Comparison of ENCODE assay signal across 8 cellular contexts in the genomic region with DNA sequence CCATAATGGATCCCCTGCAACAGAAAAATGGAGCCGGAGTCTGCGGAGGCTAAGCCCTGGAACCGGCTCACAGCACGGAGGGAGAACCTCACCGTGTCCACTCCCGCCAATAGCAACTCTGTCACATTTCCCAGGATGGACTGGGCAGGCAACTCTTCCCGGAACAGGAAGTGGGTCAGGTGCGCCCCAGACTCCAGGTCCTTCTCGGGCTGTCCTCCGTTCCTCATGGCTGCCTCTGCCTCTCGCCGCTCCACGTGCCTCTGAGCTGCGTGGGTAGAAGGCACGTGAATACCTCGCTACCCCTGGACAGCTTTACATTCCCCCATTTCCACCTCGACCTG. TPM values are rescaled to one million over a fixed set of nuclear protein-coding genes. Genes with fewer than 3 reads are reported as not detected.
DNase-seq lines count a peak whose midpoint lies in the region; ATAC-seq and TF ChIP-seq lines count a peak whose summit lies in the region.

No MANE protein-coding gene starts in this region.

- CTCF ChIA-PET in Panc1 (lab: Charles Lee), result no interaction called here

- peaks cover 8% of the 10 kb centered on the region for H3K27me3 Mint-ChIP-seq in activated CD4-positive, alpha-beta T cell treated with anti-CD3 and anti-CD28 coated beads, Interleukin-2, amount 10 ng/mL, durations not matched to agents 24 days and 14 days

- POLR2A ChIA-PET in Panc1 (lab: Charles Lee), result no interaction called here

- H3K4me1 ChIP-seq in Panc1 (ENCODE audit: control insufficient read depth, insufficient read depth, low read length) (peaks cover 15% of the 10 kb centered on the region), fibroblast of lung (ENCODE audit: control insufficient read depth, extremely low read depth, insufficient read depth, low read length) (peaks cover 13% of the 10 kb centered on the region)

- H3K9me3 Mint-ChIP-seq in activated CD4-positive, alpha-beta T cell treated with anti-CD3 and anti-CD28 coated beads, Interleukin-2, amount 10 ng/mL, durations not matched to agents 24 days and 14 days, result no peaks in the 10 kb centered on the region

- peaks cover 4% of the 10 kb centered on the region; the same call in 1 of the 2 replicates for H3K27me3 ChIP-seq in Panc1 (ENCODE audit: control insufficient read depth, insufficient read depth, low read length)
- H3K27me3 ChIP-seq in fibroblast of lung (ENCODE audit: control insufficient read depth, insufficient read depth, low read length), result peaks cover 31% of the 10 kb centered on the region

- intact Hi-C loops in activated CD4-positive, alpha-beta T cell treated with anti-CD3 and anti-CD28 coated beads, Interleukin-2, amount 10 ng/mL, durations not matched to agents 24 days and 14 days (cut with micrococcal nuclease), result loop anchor here (1.0 kb wide), 1 partner anchor 8 kb away; no protein-coding TSS in a partner anchor
- intact Hi-C loops in Panc1 (cut with micrococcal nuclease; ENCODE audit: unreplicated experiment) (no loop called here), sciatic nerve (cut with DNase I) (no loop called here)

- H3K36me3 ChIP-seq in Panc1 (ENCODE audit: control insufficient read depth, insufficient read depth, low read length) (no peaks in the 10 kb centered on the region; the same call in 1 of the 2 replicates), fibroblast of lung (ENCODE audit: control insufficient read depth, insufficient read depth, low read length) (peaks cover 8% of the 10 kb centered on the region)

- in situ Hi-C loops in Panc1 (cut with HindIII; ENCODE audit: low pct_unique_long_range_greater_than_20kb, low sequenced_read_pairs), result no loop called here

- H3K9me3 ChIP-seq in Panc1 (ENCODE audit: control insufficient read depth, insufficient read depth, low read depth, low read length), result no peaks in the 10 kb centered on the region
- no peaks in the 10 kb centered on the region for H3K9me3 ChIP-seq in fibroblast of lung (ENCODE audit: control insufficient read depth, insufficient read depth, low read depth, low read length)

- H2AFZ ChIP-seq in fibroblast of lung (ENCODE audit: low read length), result peak overlapping the region; percentile 46

- ATAC-seq in Panc1 (no peak), sciatic nerve (no peak), HG03045 (IDR thresholded peaks at IDR 0.05; ENCODE audit: unreplicated experiment) (no peak)

- BruUV-seq in Panc1 (replicated peaks; lab: Mats Ljungman, UMichigan), result no TSS peak

- no peaks in the 10 kb centered on the region for H4K20me1 ChIP-seq in fibroblast of lung (ENCODE audit: control insufficient read depth, extremely low read depth, insufficient read depth, low read length)

- H3K27ac ChIP-seq in Panc1 (ENCODE audit: low read length) (peak overlapping the region; percentile 64), fibroblast of lung (ENCODE audit: insufficient read depth, low read length) (no peak overlapping the region)

- TF ChIP-seq CTCF in Panc1 (IDR thresholded peaks at IDR 0.05) (no peak), fibroblast of lung (conservative IDR thresholded peaks at IDR 0.05 in 1 of 2, IDR thresholded peaks at IDR 0.05 in 1 of 2; ENCODE audit: low read depth in 1 of 2, low read length in 2 of 2) (no peak)

- H3K4me3 Mint-ChIP-seq in activated CD4-positive, alpha-beta T cell treated with anti-CD3 and anti-CD28 coated beads, Interleukin-2, amount 10 ng/mL, durations not matched to agents 24 days and 14 days, result peak overlapping the region; percentile 93

- peak overlapping the region; percentile 85 for H3K27ac Mint-ChIP-seq in activated CD4-positive, alpha-beta T cell treated with anti-CD3 and anti-CD28 coated beads, Interleukin-2, amount 10 ng/mL, durations not matched to agents 24 days and 14 days

- no peaks in the 10 kb centered on the region for H3K79me2 ChIP-seq in fibroblast of lung (ENCODE audit: control insufficient read depth, insufficient read depth, low read length)

- peaks cover 34% of the 10 kb centered on the region for H3K4me1 Mint-ChIP-seq in activated CD4-positive, alpha-beta T cell treated with anti-CD3 and anti-CD28 coated beads, Interleukin-2, amount 10 ng/mL, durations not matched to agents 24 days and 14 days

- H3K9ac ChIP-seq in fibroblast of lung (ENCODE audit: insufficient read depth, low read length), result peak overlapping the region; percentile 10

- H3K36me3 Mint-ChIP-seq in activated CD4-positive, alpha-beta T cell treated with anti-CD3 and anti-CD28 coated beads, Interleukin-2, amount 10 ng/mL, durations not matched to agents 24 days and 14 days (ENCODE audit: low read depth), result peaks cover 38% of the 10 kb centered on the region

- H3K4me3 ChIP-seq in Panc1 (ENCODE audit: low read depth in 2 of 2, low read length in 2 of 2), result peak overlapping the region; percentile 37 to 57
- peak overlapping the region in 1 of 4 experiments; percentile 50 for H3K4me3 ChIP-seq in fibroblast of lung (replicated peaks in 1 of 4; ENCODE audit: control extremely low read depth in 1 of 4, insufficient read depth in 1 of 4, low read depth in 3 of 4, low read length in 4 of 4)

- DNase-seq in activated CD4-positive, alpha-beta T cell treated with anti-CD3 and anti-CD28 coated beads, Interleukin-2, amount 10 ng/mL, durations not matched to agents 24 days and 14 days, result no peak
- no peak for DNase-seq in activated CD4-positive, alpha-beta T cell treated with anti-CD3 and anti-CD28 coated beads for 1 hour
- no peak for DNase-seq in Panc1 (ENCODE audit: low read depth, low spot score)
- DNase-seq in fibroblast of lung (ENCODE audit: low read depth in 2 of 2), result no peak
- DNase-seq in stimulated activated CD4-positive, alpha-beta T cell treated with anti-CD3 and anti-CD28 coated beads, Interleukin-15, amount 100 ng/mL, for 24 hours, result peak; percentile 57
- no peak for DNase-seq in GF-D8 (lab: John Stamatoyannopoulos, UW)
- DNase-seq in sciatic nerve (ENCODE audit: low spot score), result no peak

- H3K4me2 ChIP-seq in fibroblast of lung (ENCODE audit: extremely low read depth, insufficient read depth, low read length), result peak overlapping the region; percentile 58

RNA-seq across cellular contexts. Expression of a gene that starts 2.2 kb away (rescaled TPM):
- 12.3 and 12.7 TPM in 2 replicates for total RNA-seq in activated CD4-positive, alpha-beta T cell treated with anti-CD3 and anti-CD28 coated beads, Interleukin-2, amount 10 ng/mL, durations not matched to agents 24 days and 14 days
- total RNA-seq in Panc1 (2021; ENCODE audit: unreplicated experiment) (4.0 TPM), fibroblast of lung (under 0.01 and 0.17 TPM in 2 replicates), sciatic nerve (0.98 TPM)
- polyA plus RNA-seq in Panc1 (2012; ENCODE audit: insufficient read length), result 4.3 TPM
- polyA plus RNA-seq in fibroblast of lung, result 0.26 and 0.29 TPM in 2 replicates
- 0.09 and 0.21 TPM in 2 replicates for polyA plus RNA-seq in fibroblast of lung (2012)
- not detected in 2 replicates for polyA minus RNA-seq in fibroblast of lung (ENCODE audit: low replicate concordance)

RNA-seq across cellular contexts. Expression of a gene that starts 7.3 kb away (rescaled TPM):
- 72.2 and 79.8 TPM in 2 replicates for total RNA-seq in activated CD4-positive, alpha-beta T cell treated with anti-CD3 and anti-CD28 coated beads, Interleukin-2, amount 10 ng/mL, durations not matched to agents 24 days and 14 days
- total RNA-seq in Panc1 (2021; ENCODE audit: unreplicated experiment) (46.5 TPM), fibroblast of lung (3.5 and 6.4 TPM in 2 replicates), sciatic nerve (13.4 TPM)
- polyA plus RNA-seq in Panc1 (2012; ENCODE audit: insufficient read length), result 40.9 TPM
- polyA plus RNA-seq in fibroblast of lung, result 16.9 and 28.5 TPM in 2 replicates
- 21.0 and 31.8 TPM in 2 replicates for polyA plus RNA-seq in fibroblast of lung (2012)
- polyA minus RNA-seq in fibroblast of lung (ENCODE audit: low replicate concordance), result 25.6 and 84.0 TPM in 2 replicates

RNA-seq across cellular contexts. Expression of a gene that starts 7.8 kb away (rescaled TPM):
- total RNA-seq in activated CD4-positive, alpha-beta T cell treated with anti-CD3 and anti-CD28 coated beads, Interleukin-2, amount 10 ng/mL, durations not matched to agents 24 days and 14 days, result 5.2 and 6.1 TPM in 2 replicates
- 7.4 TPM for total RNA-seq in Panc1 (2021; ENCODE audit: unreplicated experiment)
- 6.2 TPM for polyA plus RNA-seq in Panc1 (2012; ENCODE audit: insufficient read length)
- 3.9 and 8.9 TPM in 2 replicates for total RNA-seq in fibroblast of lung
- polyA plus RNA-seq in fibroblast of lung, result 6.7 and 11.9 TPM in 2 replicates
- polyA plus RNA-seq in fibroblast of lung (2012), result 4.3 and 7.2 TPM in 2 replicates
- 8.7 and 24.9 TPM in 2 replicates for polyA minus RNA-seq in fibroblast of lung (ENCODE audit: low replicate concordance)
- total RNA-seq in sciatic nerve, result 11.8 TPM

RNA-seq across cellular contexts. Expression of a gene that starts 9.7 kb away (rescaled TPM):
- total RNA-seq in activated CD4-positive, alpha-beta T cell treated with anti-CD3 and anti-CD28 coated beads, Interleukin-2, amount 10 ng/mL, durations not matched to agents 24 days and 14 days, result 21.6 and 22.7 TPM in 2 replicates
- 2.3 TPM for total RNA-seq in Panc1 (2021; ENCODE audit: unreplicated experiment)
- polyA plus RNA-seq in Panc1 (2012; ENCODE audit: insufficient read length), result 1.7 TPM
- 2.6 and 3.8 TPM in 2 replicates for total RNA-seq in fibroblast of lung
- polyA plus RNA-seq in fibroblast of lung, result 4.8 and 5.6 TPM in 2 replicates
- 5.1 and 5.4 TPM in 2 replicates for polyA plus RNA-seq in fibroblast of lung (2012)
- 4.4 and 7.2 TPM in 2 replicates for polyA minus RNA-seq in fibroblast of lung (ENCODE audit: low replicate concordance)
- total RNA-seq in sciatic nerve, result 10.6 TPM

RNA-seq across cellular contexts. Expression of a gene that starts 12.5 kb away (rescaled TPM):
- total RNA-seq in activated CD4-positive, alpha-beta T cell treated with anti-CD3 and anti-CD28 coated beads, Interleukin-2, amount 10 ng/mL, durations not matched to agents 24 days and 14 days, result 240 and 248 TPM in 2 replicates
- total RNA-seq in Panc1 (2021; ENCODE audit: unreplicated experiment) (201 TPM), fibroblast of lung (183 and 257 TPM in 2 replicates), sciatic nerve (54.0 TPM)
- 205 TPM for polyA plus RNA-seq in Panc1 (2012; ENCODE audit: insufficient read length)
- polyA plus RNA-seq in fibroblast of lung, result 233 and 324 TPM in 2 replicates
- 130 and 187 TPM in 2 replicates for polyA plus RNA-seq in fibroblast of lung (2012)
- 210 and 282 TPM in 2 replicates for polyA minus RNA-seq in fibroblast of lung (ENCODE audit: low replicate concordance)
